ENCODE assay signal across 1 cellular context in the genomic region with DNA sequence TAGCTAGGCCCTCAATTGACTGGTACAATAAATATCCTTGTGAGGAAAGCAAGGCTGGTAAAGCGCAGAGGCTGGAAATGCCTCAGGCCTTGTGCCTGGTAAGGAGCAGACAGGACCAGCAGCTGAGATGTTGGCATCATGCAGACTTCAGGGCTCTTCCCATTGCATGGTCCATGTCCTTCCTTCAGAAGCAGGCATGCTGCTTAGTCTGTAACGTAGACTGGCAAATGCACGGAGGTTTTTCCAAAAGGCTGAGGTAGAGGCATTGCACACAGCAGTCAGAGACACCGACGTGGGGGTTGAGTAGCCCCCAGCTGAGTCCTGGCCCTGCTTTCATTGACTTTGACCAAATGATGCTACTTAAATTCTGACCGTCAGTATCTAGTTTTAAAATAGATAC.
TF ChIP-seq lines count a peak whose summit lies in the region.

No MANE protein-coding gene starts in this region.

TF ChIP-seq in HCT116, 20 proteins besides CTCF, POLR2A, EP300 and RAD21 (continued from another document):
- TF ChIP-seq, protein P1, sequence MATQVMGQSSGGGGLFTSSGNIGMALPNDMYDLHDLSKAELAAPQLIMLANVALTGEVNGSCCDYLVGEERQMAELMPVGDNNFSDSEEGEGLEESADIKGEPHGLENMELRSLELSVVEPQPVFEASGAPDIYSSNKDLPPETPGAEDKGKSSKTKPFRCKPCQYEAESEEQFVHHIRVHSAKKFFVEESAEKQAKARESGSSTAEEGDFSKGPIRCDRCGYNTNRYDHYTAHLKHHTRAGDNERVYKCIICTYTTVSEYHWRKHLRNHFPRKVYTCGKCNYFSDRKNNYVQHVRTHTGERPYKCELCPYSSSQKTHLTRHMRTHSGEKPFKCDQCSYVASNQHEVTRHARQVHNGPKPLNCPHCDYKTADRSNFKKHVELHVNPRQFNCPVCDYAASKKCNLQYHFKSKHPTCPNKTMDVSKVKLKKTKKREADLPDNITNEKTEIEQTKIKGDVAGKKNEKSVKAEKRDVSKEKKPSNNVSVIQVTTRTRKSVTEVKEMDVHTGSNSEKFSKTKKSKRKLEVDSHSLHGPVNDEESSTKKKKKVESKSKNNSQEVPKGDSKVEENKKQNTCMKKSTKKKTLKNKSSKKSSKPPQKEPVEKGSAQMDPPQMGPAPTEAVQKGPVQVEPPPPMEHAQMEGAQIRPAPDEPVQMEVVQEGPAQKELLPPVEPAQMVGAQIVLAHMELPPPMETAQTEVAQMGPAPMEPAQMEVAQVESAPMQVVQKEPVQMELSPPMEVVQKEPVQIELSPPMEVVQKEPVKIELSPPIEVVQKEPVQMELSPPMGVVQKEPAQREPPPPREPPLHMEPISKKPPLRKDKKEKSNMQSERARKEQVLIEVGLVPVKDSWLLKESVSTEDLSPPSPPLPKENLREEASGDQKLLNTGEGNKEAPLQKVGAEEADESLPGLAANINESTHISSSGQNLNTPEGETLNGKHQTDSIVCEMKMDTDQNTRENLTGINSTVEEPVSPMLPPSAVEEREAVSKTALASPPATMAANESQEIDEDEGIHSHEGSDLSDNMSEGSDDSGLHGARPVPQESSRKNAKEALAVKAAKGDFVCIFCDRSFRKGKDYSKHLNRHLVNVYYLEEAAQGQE (IDR thresholded peaks at IDR 0.05; ENCODE audit: low read depth), result no peak
- TF ChIP-seq JUND (IDR thresholded peaks at IDR 0.05) (no peak), EGR1 (IDR thresholded peaks at IDR 0.05; ENCODE audit: low read depth) (no peak), EZH2 (IDR thresholded peaks at IDR 0.05) (no peak)
